8 cellular contexts compared by ENCODE assay signal in genomic region chr5:133025804-133026663, GRCh38. TPM values are rescaled to one million over a fixed set of nuclear protein-coding genes. Genes with fewer than 3 reads are reported as not detected.
DNase-seq lines count a peak whose midpoint lies in the region; ATAC-seq and TF ChIP-seq lines count a peak whose summit lies in the region.

Gene ZCCHC10, minus strand, starts transcription at chr5:133026549. Its CDS starts 12 bp downstream, at chr5:133026537.

- peak; percentile 25 for TF ChIP-seq POLR2A in breast epithelium (IDR thresholded peaks at IDR 0.05)

- DNase-seq in ACHN = peak; percentile 93
- peak; percentile 96 for DNase-seq in NCI-H2227 (lab: John Stamatoyannopoulos, UW; ENCODE audit: unreplicated experiment)
- DNase-seq in WERI-Rb-1 = peak; percentile 97
- peak; percentile 88 to 89 for DNase-seq in breast epithelium (ENCODE audit: low spot score in 2 of 2)

- peaks cover 16% of the 10 kb centered on the region for H3K36me3 ChIP-seq in WERI-Rb-1
- no peaks in the 10 kb centered on the region for H3K36me3 ChIP-seq in breast epithelium
- H3K36me3 ChIP-seq in iPS-20b (ENCODE audit: insufficient read depth, low read depth, low read length) = peaks cover 8% of the 10 kb centered on the region; the same call in 1 of the 2 replicates

- in situ Hi-C loops in ACHN (cut with HindIII; ENCODE audit: low pct_ligation_motif_present, low pct_unique_long_range_greater_than_20kb, low sequenced_read_pairs) = no loop called here

- intact Hi-C loops in breast epithelium (cut with DNase I; ENCODE audit: low total_unique reads) = no loop called here

- peak within 1 kb of the TSS; percentile 97 for H3K27ac ChIP-seq in WERI-Rb-1
- peak within 1 kb of the TSS; percentile 95 to 97 for H3K27ac ChIP-seq in breast epithelium
- H3K27ac ChIP-seq in iPS-20b (ENCODE audit: low read length) = peak within 1 kb of the TSS; percentile 72
- H3K27ac ChIP-seq in skin epidermis = peak within 1 kb of the TSS; percentile 76 to 98 (median 94)

- H3K9me3 ChIP-seq in WERI-Rb-1 (ENCODE audit: severe bottlenecking) (no peaks in the 10 kb centered on the region), breast epithelium (no peaks in the 10 kb centered on the region), iPS-20b (ENCODE audit: insufficient read depth, low read depth, low read length) (no peaks in the 10 kb centered on the region)

- TF ChIP-seq CTCF in WERI-Rb-1 (IDR thresholded peaks at IDR 0.05; ENCODE audit: low read depth, low read length) (no peak), breast epithelium (IDR thresholded peaks at IDR 0.05) (no peak)

- H3K27me3 ChIP-seq in WERI-Rb-1 (ENCODE audit: insufficient read depth, low read depth, severe bottlenecking) (no peaks in the 10 kb centered on the region), breast epithelium (no peaks in the 10 kb centered on the region), iPS-20b (ENCODE audit: insufficient read depth, low read length) (no peaks in the 10 kb centered on the region)

- peaks cover 0 to 10% of the 10 kb centered on the region in 2 donors for H3K4me1 ChIP-seq in breast epithelium
- H3K4me1 ChIP-seq in iPS-20b (ENCODE audit: insufficient read depth, low read length) = no peaks in the 10 kb centered on the region

- ATAC-seq in GM18907 (IDR thresholded peaks at IDR 0.05; ENCODE audit: unreplicated experiment) (peak; percentile 96), HG03139 (IDR thresholded peaks at IDR 0.05; ENCODE audit: unreplicated experiment) (peak; percentile 88)

- peak within 1 kb of the TSS; percentile 91 for H3K9ac ChIP-seq in iPS-20b (ENCODE audit: low read depth, low read length)

- peak within 1 kb of the TSS; percentile 85 for H3K4me3 ChIP-seq in WERI-Rb-1 (ENCODE audit: low read depth, low read length)
- H3K4me3 ChIP-seq in breast epithelium = peak within 1 kb of the TSS; percentile 61 to 93 (median 88)
- peak within 1 kb of the TSS; percentile 92 for H3K4me3 ChIP-seq in iPS-20b (ENCODE audit: low read length)
- peak within 1 kb of the TSS; percentile 57 to 89 (median 82) for H3K4me3 ChIP-seq in skin epidermis

RNA-seq across cellular contexts. Expression of gene ZCCHC10, which starts in this region (rescaled TPM):
- total RNA-seq in breast epithelium = 10 to 100 TPM; 13.6 to 30.4 (median 21.6) TPM

Comparison
In these comparisons a context has a peak if more than half of its experiments do, and no peak if none do; other contexts are left out.
1. Peak in every context shown above with its lines: DNase-seq, ATAC-seq, H3K4me3 ChIP-seq and H3K27ac ChIP-seq.